ENCODE assay signal across 27 cellular contexts in the genomic region with DNA sequence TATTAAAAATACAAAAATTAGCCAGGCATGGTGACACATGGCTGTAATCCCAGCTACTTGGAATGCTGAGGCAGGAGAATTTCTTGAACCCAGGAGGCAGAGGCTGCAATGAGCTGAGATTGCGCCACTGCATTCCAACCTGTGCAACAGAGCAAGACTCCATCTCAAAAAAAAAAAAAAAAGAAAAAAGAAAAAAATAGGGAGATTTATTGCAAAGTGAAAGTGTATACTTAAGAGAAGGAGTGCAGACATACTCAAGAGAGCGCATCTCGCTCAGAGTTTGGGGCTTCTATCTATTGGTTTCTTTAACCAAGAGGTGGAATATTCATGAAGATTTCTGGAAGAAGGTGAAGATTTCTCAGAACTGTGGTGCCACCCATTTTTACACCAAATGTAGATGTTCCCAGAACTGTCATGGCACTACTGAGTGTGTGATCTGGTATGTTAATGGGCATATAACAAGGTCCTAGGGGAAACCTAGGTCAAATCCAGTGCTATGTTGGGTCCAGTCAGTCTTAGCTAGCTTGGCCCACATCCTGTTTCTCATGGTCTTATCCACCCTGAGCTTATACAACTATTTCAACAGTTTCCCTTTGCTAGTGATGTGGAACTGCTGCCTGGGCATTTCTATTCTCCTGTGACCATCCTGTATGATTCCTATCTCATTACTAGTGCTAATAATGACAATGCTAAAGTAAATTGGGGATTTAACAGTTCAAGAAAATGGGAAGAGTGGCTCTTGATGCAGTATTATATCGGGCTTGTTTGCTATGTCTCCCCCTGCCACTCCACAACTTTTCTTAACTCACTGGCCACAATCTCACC.
"Had no signal": no experiment of that assay in that cellular context is flagged by ENCODE, and none has a peak within 500 bp of the region (broad histone marks: within the 10 kb centered on the region; RNA-seq: fewer than 3 reads in every experiment).

No MANE protein-coding gene starts in this region.

- H3K9me3 ChIP-seq: mucosa of descending colon, right lobe of liver, uterus had no signal

- FAIRE-seq: small intestine had no signal

- H3K4me3 ChIP-seq: coronary artery, mucosa of descending colon, right lobe of liver, stomach, uterus had no signal

- H3K4me1 ChIP-seq: right lobe of liver, stomach, uterus had no signal

- ATAC-seq: activated T-cell treated with anti-CD3 and anti-CD28 coated beads, Interleukin-2, amount 50 U/mL, for 4 hours; left cardiac atrium; mucosa of descending colon; right lobe of liver; stimulated activated memory B cell treated with anti-CD40 and anti-IgM and Interleukin-4, amounts not matched to agents 10 μg/mL and 1 μg/mL and 100 μg/mL, for 72 hours had no signal

- H3K36me3 Mint-ChIP-seq: activated naive CD8-positive, alpha-beta T cell treated with anti-CD3 and anti-CD28 coated beads, Interleukin-2, amount 10 ng/mL, durations not matched to agents 7 days and 5 days; immature natural killer cell; stimulated activated memory B cell treated with anti-CD40 and anti-IgM and Interleukin-4, amounts not matched to agents 10 μg/mL and 1 μg/mL and 100 μg/mL, for 72 hours had no signal

- H3K9me3 Mint-ChIP-seq: activated B cell treated with CpG ODN at 0.5 μM for 24 hours; activated naive CD8-positive, alpha-beta T cell treated with anti-CD3 and anti-CD28 coated beads, Interleukin-2, amount 10 ng/mL, durations not matched to agents 7 days and 5 days; neural crest cell; stimulated activated memory B cell treated with anti-CD40 and anti-IgM and Interleukin-4, amounts not matched to agents 10 μg/mL and 1 μg/mL and 100 μg/mL, for 72 hours had no signal

- H3K27ac ChIP-seq: coronary artery, right lobe of liver, stomach, uterus had no signal

- H3K36me3 ChIP-seq: right lobe of liver, stomach, uterus had no signal

- H3K27ac Mint-ChIP-seq: activated B cell treated with CpG ODN at 0.5 μM for 24 hours; activated naive CD8-positive, alpha-beta T cell treated with anti-CD3 and anti-CD28 coated beads, Interleukin-2, amount 10 ng/mL, durations not matched to agents 7 days and 5 days; activated T-helper 2 cell treated with anti-CD3 and anti-CD28 coated beads, Interferon-gamma antibody, Interleukin-2, Interleukin-4, amounts not matched to agents 10 μg/mL and 5 μg/mL and 100 μg/mL, durations not matched to agents 14 hours and 24 hours and 36 hours; endodermal cell; immature natural killer cell; stimulated activated memory B cell treated with anti-CD40 and anti-IgM and Interleukin-4, amounts not matched to agents 10 μg/mL and 1 μg/mL and 100 μg/mL, for 72 hours; T-helper 1 cell treated with Interleukin-12 subunit alpha and Interleukin-12 subunit beta and Interleukin-4 antibody, amounts not matched to agents 30 μg/mL and 1 μg/mL, for 36 hours had no signal

- DNase-seq: activated B cell treated with CpG ODN at 0.5 μM for 24 hours; activated CD4-positive, alpha-beta T cell treated with anti-CD3 and anti-CD28 coated beads for 4 hours; activated CD4-positive, alpha-beta T cell treated with anti-CD3 and anti-CD28 coated beads, Interleukin-2, amount 50 U/mL, for 48 hours; activated CD8-positive, alpha-beta memory T cell treated with anti-CD3 and anti-CD28 coated beads, Interleukin-2, amount 50 U/mL, for 48 hours; activated naive CD4-positive, alpha-beta T cell; activated naive CD8-positive, alpha-beta T cell treated with anti-CD3 and anti-CD28 coated beads, Interleukin-2, amount 10 ng/mL, durations not matched to agents 7 days and 5 days; activated T-cell treated with anti-CD3 and anti-CD28 coated beads, Interleukin-2, amount 50 U/mL, for 4 hours; amygdala; cerebellar nuclear complex; endodermal cell; immature natural killer cell; left cardiac atrium; mesendoderm; mucosa of descending colon; occipital lobe; right lobe of liver; small intestine; stimulated activated CD4-positive, alpha-beta T cell treated with anti-CD3 and anti-CD28 coated beads, Interleukin-2, amount 100 ng/mL, for 24 hours; stomach; T1000; trophoblast cell; uterus had no signal
